Comparison of ENCODE assay signal across 30 cellular contexts in genomic region chr16:66678314-66678713, GRCh38. TPM values are rescaled to one million over a fixed set of nuclear protein-coding genes. Genes with fewer than 3 reads are reported as not detected.
DNase-seq lines count a peak whose midpoint lies in the region; ATAC-seq, FAIRE-seq and TF ChIP-seq lines count a peak whose summit lies in the region.
"Had no signal": no experiment of that assay in that cellular context is flagged by ENCODE, and none has a peak within 500 bp of the region (broad histone marks: within the 10 kb centered on the region; RNA-seq: fewer than 3 reads in every experiment).

No MANE protein-coding gene starts in this region.

- H3K4me3 ChIP-seq in GM23248 (no peak overlapping the region), astrocyte (ENCODE audit: insufficient read depth, low read depth, low read length) (no peak overlapping the region), parathyroid adenoma (ENCODE audit: low read depth, low read length) (no peak overlapping the region)
- H3K4me3 ChIP-seq: A549, SJCRH30 had no signal

- H4K20me1 ChIP-seq in GM23248 (ENCODE audit: insufficient read depth): no peaks in the 10 kb centered on the region
- H4K20me1 ChIP-seq in astrocyte (ENCODE audit: insufficient read depth, low read length): peaks cover 5% of the 10 kb centered on the region

- H3K4me1 Mint-ChIP-seq in astrocyte (ENCODE audit: low read depth, unreplicated experiment): peaks cover 15% of the 10 kb centered on the region
- no peaks in the 10 kb centered on the region for H3K4me1 Mint-ChIP-seq in activated CD8-positive, alpha-beta memory T cell treated with anti-CD3 and anti-CD28 coated beads, Interleukin-2, amount 10 ng/mL, durations not matched to agents 7 days and 5 days
- H3K4me1 Mint-ChIP-seq: B cell had no signal

- TF ChIP-seq CTCF in astrocyte (IDR thresholded peaks at IDR 0.05; ENCODE audit: insufficient read depth, low read depth, low read length): no peak
- no peak for TF ChIP-seq CTCF in parathyroid adenoma (IDR thresholded peaks at IDR 0.05)

- WGBS in GM23248 (ENCODE audit: low coverage in 1 of 2, low lambda C conversion rate in 2 of 2, missing lambda C conversion rate in 2 of 2), 2 experiments: 83 to 98% methylated on average over 2 of the region's 2 CpGs

- no peaks in the 10 kb centered on the region for H3K9me3 Mint-ChIP-seq in astrocyte (ENCODE audit: unreplicated experiment)
- no peaks in the 10 kb centered on the region for H3K9me3 Mint-ChIP-seq in activated CD8-positive, alpha-beta memory T cell treated with anti-CD3 and anti-CD28 coated beads, Interleukin-2, amount 10 ng/mL, durations not matched to agents 7 days and 5 days (ENCODE audit: low read depth)
- H3K9me3 Mint-ChIP-seq: CD8-positive, alpha-beta T cell had no signal

- FAIRE-seq in astrocyte (lab: Jason Lieb, UNC): peak; percentile 20
- FAIRE-seq: A549, GM12892, H1 had no signal

- H3K79me2 ChIP-seq in GM23248 (ENCODE audit: insufficient read depth) (peaks cover 29% of the 10 kb centered on the region), astrocyte (ENCODE audit: insufficient read depth, low read length) (no peaks in the 10 kb centered on the region), parathyroid adenoma (peaks cover 59% of the 10 kb centered on the region)

- no peak for ATAC-seq in activated CD8-positive, alpha-beta memory T cell treated with anti-CD3 and anti-CD28 coated beads, Interleukin-2, amount 10 ng/mL, durations not matched to agents 7 days and 5 days
- ATAC-seq: A549; CD8-positive, alpha-beta T cell; PC-3; SK-N-SH treated with all-trans-retinoic acid at 6 μM for 48 hours had no signal

- H3K4me3 Mint-ChIP-seq in astrocyte (ENCODE audit: unreplicated experiment): no peak overlapping the region
- no peak overlapping the region for H3K4me3 Mint-ChIP-seq in activated CD8-positive, alpha-beta memory T cell treated with anti-CD3 and anti-CD28 coated beads, Interleukin-2, amount 10 ng/mL, durations not matched to agents 7 days and 5 days
- H3K4me3 Mint-ChIP-seq: B cell; CD8-positive, alpha-beta T cell had no signal

- no peaks in the 10 kb centered on the region for H3K36me3 Mint-ChIP-seq in astrocyte (ENCODE audit: low read depth, unreplicated experiment)
- no peaks in the 10 kb centered on the region for H3K36me3 Mint-ChIP-seq in activated CD8-positive, alpha-beta memory T cell treated with anti-CD3 and anti-CD28 coated beads, Interleukin-2, amount 10 ng/mL, durations not matched to agents 7 days and 5 days
- H3K36me3 Mint-ChIP-seq: CD8-positive, alpha-beta T cell had no signal

- in situ Hi-C loops in GM23248 (cut with MboI): no loop called here

- H3K27me3 Mint-ChIP-seq in astrocyte (ENCODE audit: low read depth, unreplicated experiment): no peaks in the 10 kb centered on the region
- H3K27me3 Mint-ChIP-seq in activated CD8-positive, alpha-beta memory T cell treated with anti-CD3 and anti-CD28 coated beads, Interleukin-2, amount 10 ng/mL, durations not matched to agents 7 days and 5 days: no peaks in the 10 kb centered on the region
- H3K27me3 Mint-ChIP-seq: B cell had no signal

- no peaks in the 10 kb centered on the region for H3K9me3 ChIP-seq in GM23248 (ENCODE audit: low read depth)
- no peaks in the 10 kb centered on the region for H3K9me3 ChIP-seq in astrocyte (ENCODE audit: insufficient read depth, low read depth, low read length)
- no peaks in the 10 kb centered on the region for H3K9me3 ChIP-seq in parathyroid adenoma (ENCODE audit: control insufficient read depth, low read length)
- H3K9me3 ChIP-seq: A549, Caco-2, SJCRH30 had no signal

- CTCF ChIA-PET in activated CD8-positive, alpha-beta memory T cell treated with anti-CD3 and anti-CD28 coated beads, Interleukin-2, amount 10 ng/mL, durations not matched to agents 7 days and 5 days (lab: Charles Lee): interaction anchor here (1.3 to 2.1 kb wide), 2 partner anchors 19 to 27 kb away, joined by 3 to 5 read pairs; partner anchors contain the start of gene CMTM4

- no peaks in the 10 kb centered on the region for H3K36me3 ChIP-seq in GM23248 (ENCODE audit: low read depth)
- no peaks in the 10 kb centered on the region for H3K36me3 ChIP-seq in astrocyte (ENCODE audit: insufficient read depth, low read length)
- no peaks in the 10 kb centered on the region for H3K36me3 ChIP-seq in parathyroid adenoma (ENCODE audit: control insufficient read depth, insufficient read depth, low read length)
- H3K36me3 ChIP-seq: SJCRH30 had no signal

- H3K4me1 ChIP-seq in GM23248 (ENCODE audit: insufficient read depth): peaks cover 17% of the 10 kb centered on the region
- peaks cover 10% of the 10 kb centered on the region for H3K4me1 ChIP-seq in astrocyte (ENCODE audit: insufficient read depth, low read length)
- peaks cover 12% of the 10 kb centered on the region for H3K4me1 ChIP-seq in parathyroid adenoma
- H3K4me1 ChIP-seq: A549, Caco-2, SJCRH30 had no signal

- DNase-seq in AG20443 (ENCODE audit: low spot score): peak; percentile 36
- peak; percentile 23 for DNase-seq in GM23248
- no peak for DNase-seq in astrocyte (ENCODE audit: low read depth)
- DNase-seq in activated CD8-positive, alpha-beta memory T cell treated with anti-CD3 and anti-CD28 coated beads, Interleukin-2, amount 10 ng/mL, durations not matched to agents 7 days and 5 days: no peak
- no peak for DNase-seq in NK-92 (lab: John Stamatoyannopoulos, UW; ENCODE audit: unreplicated experiment)
- DNase-seq in UCSD-AML1 (lab: John Stamatoyannopoulos, UW; ENCODE audit: unreplicated experiment): no peak
- DNase-seq: Caco-2; CD8-positive, alpha-beta T cell; EL; GDM1; HCEC 1CT; Karpas-422; MV-4-11; NCI-H1105; NCI-H1436 treated with DMSO at 0.1 percent for 48 hours; NCI-H187 treated with DMSO at 0.1 percent for 48 hours; NCI-H2171 treated with DMSO at 0.1 percent for 48 hours; NCI-H345; NCI-H510A treated with DMSO at 0.1 percent for 48 hours; NCI-H774; NK-92 treated with Interleukin-12 subunit alpha and Interleukin-12 subunit beta, amount 100 ng/mL, for 24 hours; PC-3; SJCRH30 had no signal

- no peaks in the 10 kb centered on the region for H3K9me2 ChIP-seq in GM23248 (ENCODE audit: insufficient read depth)

- H3K9ac ChIP-seq in GM23248 (no peak overlapping the region), astrocyte (ENCODE audit: low read length) (no peak overlapping the region), parathyroid adenoma (no peak overlapping the region)

- H3F3A ChIP-seq in GM23248 (ENCODE audit: insufficient read depth): no peaks in the 10 kb centered on the region; the same call in none of the 2 replicates

- no peaks in the 10 kb centered on the region for H3K27me3 ChIP-seq in GM23248 (replicated peaks; ENCODE audit: insufficient read depth)
- no peaks in the 10 kb centered on the region for H3K27me3 ChIP-seq in astrocyte (ENCODE audit: insufficient read depth, low read length)
- H3K27me3 ChIP-seq in parathyroid adenoma (ENCODE audit: control insufficient read depth, insufficient read depth, low read length): no peaks in the 10 kb centered on the region
- H3K27me3 ChIP-seq: SJCRH30 had no signal

- no peak overlapping the region for H3K27ac Mint-ChIP-seq in astrocyte (ENCODE audit: unreplicated experiment)
- no peak overlapping the region for H3K27ac Mint-ChIP-seq in activated CD8-positive, alpha-beta memory T cell treated with anti-CD3 and anti-CD28 coated beads, Interleukin-2, amount 10 ng/mL, durations not matched to agents 7 days and 5 days
- H3K27ac Mint-ChIP-seq: B cell; CD8-positive, alpha-beta T cell had no signal

- H3K4me2 ChIP-seq in GM23248 (ENCODE audit: unreplicated experiment): no peak overlapping the region
- no peak overlapping the region for H3K4me2 ChIP-seq in astrocyte (ENCODE audit: low read length)
- H3K4me2 ChIP-seq in parathyroid adenoma (ENCODE audit: low read length): no peak overlapping the region
- H3K4me2 ChIP-seq: A549 had no signal

- H2AFZ ChIP-seq in GM23248 (no peak overlapping the region), astrocyte (ENCODE audit: low read depth, low read length) (no peak overlapping the region), parathyroid adenoma (no peak overlapping the region)

- H3K27ac ChIP-seq in GM23248: peak overlapping the region; percentile 34; the same call in 1 of the 2 replicates
- H3K27ac ChIP-seq in astrocyte (ENCODE audit: low read depth, low read length): no peak overlapping the region
- peak overlapping the region; percentile 22 for H3K27ac ChIP-seq in parathyroid adenoma
- H3K27ac ChIP-seq: A549, C4-2B, SJCRH30 had no signal

RNA-seq across cellular contexts. Expression of gene CMTM4, which starts 18.2 kb away (rescaled TPM):
- 19.5 and 21.1 TPM in 2 replicates for total RNA-seq in GM23248 (2014; rRNA removed; shearing (Covaris generic))
- 3.2 and 3.5 TPM in 2 replicates for polyA plus RNA-seq in GM23248 (2016; fragmentation: Nextera tagmentation; extraction: Ambion mirVana)
- total RNA-seq in astrocyte: 20.2 and 20.9 TPM in 2 replicates
- total RNA-seq in activated CD8-positive, alpha-beta memory T cell treated with anti-CD3 and anti-CD28 coated beads, Interleukin-2, amount 10 ng/mL, durations not matched to agents 7 days and 5 days: 1 to 10 TPM; 1.1 to 1.2 TPM

Comparison
In these comparisons a context has a peak if more than half of its experiments do, and no peak if none do; other contexts are left out.
1. DNase-seq: peak in AG20443 (single experiment) and GM23248 (single experiment); none in astrocyte (single experiment), activated CD8-positive, alpha-beta memory T cell treated with anti-CD3 and anti-CD28 coated beads, Interleukin-2, amount 10 ng/mL, durations not matched to agents 7 days and 5 days (single experiment), NK-92 (single experiment) and UCSD-AML1 (single experiment).